19 cellular contexts compared by ENCODE assay signal in the genomic region with DNA sequence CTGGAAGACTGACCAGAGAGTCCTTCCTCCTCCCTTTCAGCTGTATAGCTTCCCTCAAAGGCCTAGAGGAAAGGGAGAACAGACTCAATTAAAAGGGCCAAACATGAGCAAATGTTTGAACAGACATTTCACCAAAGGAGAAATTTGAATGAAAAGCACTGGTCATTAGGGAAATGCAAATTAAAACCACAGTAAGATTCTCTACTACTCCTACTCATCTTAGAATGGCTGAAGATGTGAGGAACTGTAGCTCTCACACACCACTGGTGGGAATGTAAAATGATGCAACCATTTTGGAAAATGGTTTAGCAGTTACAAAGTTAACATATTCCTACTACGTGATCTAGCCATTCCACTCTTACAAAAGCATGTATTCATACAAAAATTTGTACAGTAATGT.
DNase-seq lines count a peak whose midpoint lies in the region; ATAC-seq, FAIRE-seq and TF ChIP-seq lines count a peak whose summit lies in the region.
"Had no signal": no experiment of that assay in that cellular context is flagged by ENCODE, and none has a peak within 500 bp of the region (broad histone marks: within the 10 kb centered on the region; RNA-seq: fewer than 3 reads in every experiment).

No MANE protein-coding gene starts in this region.

- H3K4me1 ChIP-seq in heart left ventricle: peaks cover 0 to 3% (median 0%) of the 10 kb centered on the region in 12 donors

- no peaks in the 10 kb centered on the region for H3K27me3 Mint-ChIP-seq in naive B cell
- H3K27me3 Mint-ChIP-seq: CD4-positive, CD25-positive, alpha-beta regulatory T cell; T-cell had no signal

- in situ Hi-C loops in SK-MEL-5 (cut with HindIII; ENCODE audit: low pct_unique_long_range_greater_than_20kb, low sequenced_read_pairs): no loop called here

- H3K9me3 Mint-ChIP-seq in naive B cell: peaks cover 8 to 32% (median 20%) of the 10 kb centered on the region in 7 donors

- TF ChIP-seq CTCF in heart left ventricle (IDR thresholded peaks at IDR 0.05): no peak

- peaks cover 0 to 20% (median 4%) of the 10 kb centered on the region in 12 donors for H3K9me3 ChIP-seq in heart left ventricle

- no peak overlapping the region for H3K4me3 ChIP-seq in heart left ventricle

- peak; percentile 39 for ATAC-seq in HG02981 (IDR thresholded peaks at IDR 0.05; ENCODE audit: unreplicated experiment)
- ATAC-seq in naive B cell (ENCODE audit: low read depth in 2 of 2): peak in 1 of 2 donors; percentile 18
- ATAC-seq in left ventricle myocardium superior: no peak
- no peak for ATAC-seq in heart left ventricle
- no peak for ATAC-seq in GM21515 (IDR thresholded peaks at IDR 0.05; ENCODE audit: unreplicated experiment)
- no peak for ATAC-seq in HG03571 (IDR thresholded peaks at IDR 0.05; ENCODE audit: unreplicated experiment)
- ATAC-seq: T-cell had no signal

- H3K27ac ChIP-seq in heart left ventricle: no peak overlapping the region

- no peak for FAIRE-seq in GM12891 (lab: Jason Lieb, UNC)

- peaks cover 22 to 23% of the 10 kb centered on the region in 2 donors for H3K36me3 Mint-ChIP-seq in naive B cell

- WGBS in heart left ventricle, 4 donors: 84 to 97% (median 89%) methylated on average over 1 of the region's 1 CpG

- peak overlapping the region in 3 of 6 donors; percentile 74 to 96 (median 81) for H3K27ac Mint-ChIP-seq in naive B cell
- H3K27ac Mint-ChIP-seq: CD4-positive, CD25-positive, alpha-beta regulatory T cell; H9; T-cell had no signal

- H3K4me3 Mint-ChIP-seq in naive B cell: peak overlapping the region in 5 of 8 donors; percentile 42 to 85 (median 74)
- H3K4me3 Mint-ChIP-seq: CD4-positive, CD25-positive, alpha-beta regulatory T cell; H9; T-cell had no signal

- intact Hi-C loops in left ventricle myocardium superior (cut with micrococcal nuclease) (no loop called here), heart left ventricle (cut with DNase I) (no loop called here)

- peaks cover 0 to 8% (median 0%) of the 10 kb centered on the region in 9 donors for H3K36me3 ChIP-seq in heart left ventricle

- TF ChIP-seq POLR2A in GM12891 (IDR thresholded peaks at IDR 0.05; ENCODE audit: low read depth, low read length) (no peak), heart left ventricle (IDR thresholded peaks at IDR 0.05) (no peak)

- peaks cover 28 to 36% (median 33%) of the 10 kb centered on the region in 3 donors for H3K4me1 Mint-ChIP-seq in naive B cell

- DNase-seq in GM12891 (ENCODE audit: insufficient read length, low spot score) (no peak), SK-MEL-5 (ENCODE audit: low read depth, low spot score) (peak; percentile 34), naive B cell (no peak), left ventricle myocardium superior (no peak), heart left ventricle (no peak)
- DNase-seq: Calu3; CD4-positive, CD25-positive, alpha-beta regulatory T cell; DMS53; H9; KBM-7; NCI-H1048; NCI-H1436 treated with DMSO at 0.1 percent for 48 hours; NCI-H2029 treated with DMSO at 0.1 percent for 48 hours; NCI-H2171 treated with DMSO at 0.1 percent for 48 hours; SK-N-SH; T-cell had no signal

- H3K27me3 ChIP-seq in heart left ventricle: no peaks in the 10 kb centered on the region

TF ChIP-seq in GM12891, 5 proteins besides CTCF, POLR2A, EP300 and RAD21:
- no peak for TF ChIP-seq POLR2AphosphoS5 (IDR thresholded peaks at IDR 0.05; ENCODE audit: low read depth, low read length)
- peak; percentile 15; the same call in 1 of the 2 replicates for TF ChIP-seq SPI1 (IDR thresholded peaks at IDR 0.05; ENCODE audit: low read depth, low read length)
- TF ChIP-seq POU2F2 (IDR thresholded peaks at IDR 0.05; ENCODE audit: low read depth, low read length): no peak
